ENCODE assay signal across 14 cellular contexts in the genomic region with DNA sequence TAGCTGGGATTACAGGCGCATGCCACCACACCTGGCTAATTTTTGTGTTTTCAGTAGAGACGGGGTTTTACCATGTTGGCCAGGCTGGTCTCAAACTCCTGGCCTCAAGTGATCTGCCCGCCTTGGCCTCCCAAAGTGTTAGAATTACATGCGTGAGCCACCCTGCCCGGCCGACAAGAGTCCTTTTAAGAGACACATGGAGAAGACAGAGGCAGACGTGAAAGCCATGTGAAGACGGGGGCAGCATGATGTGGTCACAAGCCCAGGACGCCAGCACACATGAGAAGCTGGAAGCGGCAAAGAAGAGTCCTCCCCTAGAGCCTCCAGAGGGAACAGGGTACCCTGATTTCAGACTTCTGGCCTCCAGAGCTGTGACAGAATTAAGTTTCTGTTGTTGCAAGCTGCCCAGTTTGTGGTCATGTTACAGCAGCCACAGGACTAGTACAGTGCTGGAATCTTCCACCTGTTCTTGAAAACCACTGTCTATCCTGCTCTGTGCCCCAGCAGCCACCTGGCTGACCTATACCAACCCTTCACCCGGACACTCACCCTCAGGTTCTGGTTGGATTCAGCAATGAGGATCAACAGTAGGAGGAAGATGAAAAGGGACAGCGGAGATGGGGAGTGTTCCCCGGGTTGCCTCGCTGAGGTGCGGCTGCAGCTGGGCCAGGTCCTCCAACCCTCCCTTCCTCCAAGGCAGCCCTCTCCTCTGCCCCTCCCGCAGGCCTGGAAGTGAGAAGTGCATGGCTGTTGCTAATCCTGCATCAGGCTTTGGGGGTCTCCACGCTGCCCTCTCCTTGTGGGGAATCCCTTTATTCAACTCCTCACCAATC. TPM values are rescaled to one million over a fixed set of nuclear protein-coding genes. Genes with fewer than 3 reads are reported as not detected.
A peak's percentile ranks its signal among the peaks of the same experiment; 100 is the strongest.
DNase-seq lines count a peak whose midpoint lies in the region; ATAC-seq, FAIRE-seq and TF ChIP-seq lines count a peak whose summit lies in the region.
"Had no signal": no experiment of that assay in that cellular context is flagged by ENCODE, and none has a peak within 500 bp of the region (broad histone marks: within the 10 kb centered on the region; RNA-seq: fewer than 3 reads in every experiment).

No MANE protein-coding gene starts in this region.

- H3K36me3 ChIP-seq in GM12878 (ENCODE audit: control insufficient read depth in 2 of 2, insufficient read depth in 2 of 2, low read length in 1 of 2) (peaks cover 0 to 7% of the 10 kb centered on the region in 2 experiments; a peak in 2 of 4 replicates), upper lobe of right lung (peaks cover 3% of the 10 kb centered on the region)

- SMC1A ChIA-PET in GM12878 (lab: Charles Lee; ENCODE audit: uncharacterized antibody, unreplicated experiment) = interaction anchor here (1.3 to 5.5 kb wide), 7 partner anchors 7 to 57 kb away, joined by 5 to 31 read pairs (median 7); no protein-coding TSS in a partner anchor

- no peak overlapping the region for H3K9ac ChIP-seq in GM12878 (ENCODE audit: control insufficient read depth, insufficient read depth, low read length)

- H3K27ac ChIP-seq in GM12878 (ENCODE audit: control insufficient read depth, insufficient read depth) (no peak overlapping the region), upper lobe of right lung (peak overlapping the region; percentile 20)

- intact Hi-C loops in GM12878 (cut with micrococcal nuclease; ENCODE audit: unreplicated experiment) = loop anchor here (10.0 kb wide), 1 partner anchor 356 kb away; a partner anchor contains a TSS
- intact Hi-C loops in upper lobe of right lung (cut with DNase I) = no loop called here

- peak overlapping the region; percentile 43 for H3K27ac Mint-ChIP-seq in activated naive CD8-positive, alpha-beta T cell
- no peak overlapping the region for H3K27ac Mint-ChIP-seq in activated naive CD8-positive, alpha-beta T cell treated with anti-CD3 and anti-CD28 coated beads, Interleukin-2, amount 50 U/mL, for 24 hours
- peak overlapping the region in 9 of 10 donors; percentile 34 to 90 (median 81) for H3K27ac Mint-ChIP-seq in naive thymus-derived CD8-positive, alpha-beta T cell

- no peak overlapping the region for H3K4me3 Mint-ChIP-seq in activated naive CD8-positive, alpha-beta T cell
- H3K4me3 Mint-ChIP-seq in activated naive CD8-positive, alpha-beta T cell treated with anti-CD3 and anti-CD28 coated beads, Interleukin-2, amount 50 U/mL, for 24 hours = no peak overlapping the region
- peak overlapping the region in 9 of 10 donors; percentile 2 to 85 (median 52) for H3K4me3 Mint-ChIP-seq in naive thymus-derived CD8-positive, alpha-beta T cell
- H3K4me3 Mint-ChIP-seq: activated T-cell treated with anti-CD3 and anti-CD28 coated beads, Interleukin-2, amount 50 U/mL, for 4 hours had no signal

- peaks cover 14% of the 10 kb centered on the region for H3K79me2 ChIP-seq in GM12878 (ENCODE audit: control insufficient read depth, insufficient read depth, low read length)

- H3K9me3 ChIP-seq in GM12878 (replicated peaks; ENCODE audit: control insufficient read depth, insufficient read depth, low read length) = no peaks in the 10 kb centered on the region
- no peaks in the 10 kb centered on the region for H3K9me3 ChIP-seq in upper lobe of right lung

- no peaks in the 10 kb centered on the region; the same call in 1 of the 2 replicates for H4K20me1 ChIP-seq in GM12878 (ENCODE audit: control insufficient read depth, insufficient read depth)

- no peak for TF ChIP-seq EP300 in GM12878 (IDR thresholded peaks at IDR 0.05; ENCODE audit: borderline replicate concordance in 1 of 2, control insufficient read depth in 1 of 2, low read depth in 2 of 2, low read length in 2 of 2)

- H3K4me1 ChIP-seq in GM12878 (ENCODE audit: control insufficient read depth, insufficient read depth, low read length) = peaks cover 29% of the 10 kb centered on the region
- H3K4me1 ChIP-seq in upper lobe of right lung = peaks cover 64% of the 10 kb centered on the region

- POLR2A ChIA-PET in GM12878 (lab: Charles Lee) = interaction anchor here (0.8 to 5.6 kb wide), 4 partner anchors 10 to 67 kb away, joined by 3 to 25 read pairs (median 8); no protein-coding TSS in a partner anchor
- POLR2A ChIA-PET in naive thymus-derived CD8-positive, alpha-beta T cell (lab: Charles Lee) = interaction anchor here (0.7 to 2.3 kb wide), 4 partner anchors 13 to 16 kb away, joined by 4 to 7 read pairs (median 6); a partner anchor contains a TSS

- peaks cover 10% of the 10 kb centered on the region for H3K36me3 Mint-ChIP-seq in activated naive CD8-positive, alpha-beta T cell
- H3K36me3 Mint-ChIP-seq in activated naive CD8-positive, alpha-beta T cell treated with anti-CD3 and anti-CD28 coated beads, Interleukin-2, amount 50 U/mL, for 24 hours (ENCODE audit: low read depth) = peaks cover 20% of the 10 kb centered on the region
- peaks cover 0 to 20% (median 0%) of the 10 kb centered on the region in 3 donors for H3K36me3 Mint-ChIP-seq in naive thymus-derived CD8-positive, alpha-beta T cell

- no peak for TF ChIP-seq RAD21 in GM12878 (IDR thresholded peaks at IDR 0.05; ENCODE audit: insufficient read depth, low read depth, low read length)

- no peak for FAIRE-seq in GM12878 (lab: Jason Lieb, UNC)
- no peak for FAIRE-seq in D721Med (lab: Jason Lieb, UNC)
- FAIRE-seq: keratinocyte had no signal

- peaks cover 93% of the 10 kb centered on the region for H3K4me1 Mint-ChIP-seq in activated naive CD8-positive, alpha-beta T cell (ENCODE audit: low read depth)
- peaks cover 98% of the 10 kb centered on the region for H3K4me1 Mint-ChIP-seq in activated naive CD8-positive, alpha-beta T cell treated with anti-CD3 and anti-CD28 coated beads, Interleukin-2, amount 50 U/mL, for 24 hours
- peaks cover 49 to 99% (median 94%) of the 10 kb centered on the region in 4 donors for H3K4me1 Mint-ChIP-seq in naive thymus-derived CD8-positive, alpha-beta T cell

- no peak for DNase-seq in activated naive CD8-positive, alpha-beta T cell treated with anti-CD3 and anti-CD28 coated beads, Interleukin-2, amount 50 U/mL, for 24 hours
- DNase-seq in GM12878 (ENCODE audit: low read depth, low spot score) = no peak
- no peak for DNase-seq in naive thymus-derived CD8-positive, alpha-beta T cell
- no peak for DNase-seq in upper lobe of right lung
- DNase-seq in D721Med (ENCODE audit: insufficient read length, low spot score) = no peak
- DNase-seq in COLO668 (lab: John Stamatoyannopoulos, UW; ENCODE audit: unreplicated experiment) = no peak
- DNase-seq: activated T-cell treated with anti-CD3 and anti-CD28 coated beads, Interleukin-2, amount 50 U/mL, for 4 hours; effector CD8-positive, alpha-beta T cell; NCI-H2171 treated with DMSO at 0.1 percent for 48 hours; stimulated activated CD4-positive, alpha-beta T cell treated with anti-CD3 and anti-CD28 coated beads, Interleukin-12 subunit alpha, Interleukin-12 subunit beta, amount 100 ng/mL, for 4 hours had no signal

- no TSS peak for BruUV-seq in GM12878 (replicated peaks; lab: Mats Ljungman, UMichigan)

- no peak for TF ChIP-seq POLR2A in GM12878 (IDR thresholded peaks at IDR 0.05; ENCODE audit: low read depth, low read length)

- H2AFZ ChIP-seq in GM12878 (ENCODE audit: control insufficient read depth, low read depth, low read length) = no peak overlapping the region

- CTCF ChIA-PET in GM12878 (lab: Yijun Ruan, JAX) = interaction anchor here (0.9 to 8.9 kb wide), 3 partner anchors 12 to 77 kb away, joined by 3 to 107 read pairs (median 14); a partner anchor contains a TSS

- H3K27me3 Mint-ChIP-seq in activated naive CD8-positive, alpha-beta T cell = no peaks in the 10 kb centered on the region
- H3K27me3 Mint-ChIP-seq in activated naive CD8-positive, alpha-beta T cell treated with anti-CD3 and anti-CD28 coated beads, Interleukin-2, amount 50 U/mL, for 24 hours = peaks cover 6% of the 10 kb centered on the region
- no peaks in the 10 kb centered on the region for H3K27me3 Mint-ChIP-seq in naive thymus-derived CD8-positive, alpha-beta T cell

- WGBS in GM12878 (ENCODE audit: insufficient coverage, insufficient replicate concordance, low lambda C conversion rate, missing lambda C conversion rate) = 68% methylated on average over 17 of the region's 17 CpGs

- no peak overlapping the region for H3K4me2 ChIP-seq in GM12878 (ENCODE audit: control insufficient read depth, insufficient read depth)

- in situ Hi-C loops in GM12878 (cut with MboI) = no loop called here

- no peak for TF ChIP-seq CTCF in GM12878 (IDR thresholded peaks at IDR 0.05 in 2 of 3, conservative IDR thresholded peaks at IDR 0.05 in 1 of 3; ENCODE audit: control insufficient read depth in 2 of 3, extremely low read depth in 1 of 3, insufficient read depth in 1 of 3, low read depth in 3 of 3, low read length in 3 of 3)
- no peak for TF ChIP-seq CTCF in upper lobe of right lung (IDR thresholded peaks at IDR 0.05)
- no peak for TF ChIP-seq CTCF in D721Med (IDR thresholded peaks at IDR 0.05; ENCODE audit: insufficient read depth, missing control alignments)

- H3K4me3 ChIP-seq in GM12878 (no peak overlapping the region), upper lobe of right lung (no peak overlapping the region)

- RAD21 ChIA-PET in GM12878 (lab: Charles Lee; ENCODE audit: unreplicated experiment) = interaction anchor here (1.3 kb wide), 1 partner anchor 15 kb away, joined by 4 read pairs; no protein-coding TSS in a partner anchor

- no peaks in the 10 kb centered on the region; a peak in 1 of 4 replicates for H3K27me3 ChIP-seq in GM12878 (replicated peaks in 1 of 2; ENCODE audit: control insufficient read depth in 2 of 2, insufficient read depth in 2 of 2, low read length in 1 of 2)
- H3K27me3 ChIP-seq in upper lobe of right lung = no peaks in the 10 kb centered on the region

- no peak for ATAC-seq in activated naive CD8-positive, alpha-beta T cell treated with anti-CD3 and anti-CD28 coated beads, Interleukin-2, amount 50 U/mL, for 24 hours
- peak; percentile 5; the same call in 2 of the 3 replicates for ATAC-seq in GM12878
- ATAC-seq in naive thymus-derived CD8-positive, alpha-beta T cell = no peak
- peak; percentile 25 for ATAC-seq in upper lobe of right lung
- ATAC-seq in GM21717 (IDR thresholded peaks at IDR 0.05; ENCODE audit: unreplicated experiment) = no peak
- ATAC-seq: activated T-cell treated with anti-CD3 and anti-CD28 coated beads, Interleukin-2, amount 50 U/mL, for 4 hours; SK-N-SH treated with all-trans-retinoic acid at 6 μM for 48 hours had no signal

- H3K9me3 Mint-ChIP-seq in activated naive CD8-positive, alpha-beta T cell (ENCODE audit: low read depth) = no peaks in the 10 kb centered on the region
- H3K9me3 Mint-ChIP-seq in activated naive CD8-positive, alpha-beta T cell treated with anti-CD3 and anti-CD28 coated beads, Interleukin-2, amount 50 U/mL, for 24 hours = no peaks in the 10 kb centered on the region
- no peaks in the 10 kb centered on the region for H3K9me3 Mint-ChIP-seq in naive thymus-derived CD8-positive, alpha-beta T cell
- H3K9me3 Mint-ChIP-seq: activated T-cell treated with anti-CD3 and anti-CD28 coated beads, Interleukin-2, amount 50 U/mL, for 4 hours had no signal

RNA-seq across cellular contexts. Expression of a gene that starts 16.9 kb away (rescaled TPM):
- total RNA-seq in GM12878 (2013; cell fraction: nucleolus; rRNA removed) = 54.9 and 58.5 TPM in 2 replicates
- total RNA-seq in GM12878 (2014; rRNA removed) = 47.5 and 53.3 TPM in 2 replicates
- 22.3 and 26.5 TPM in 2 replicates for total RNA-seq in GM12878 (2014; rRNA removed; fragmentation: Illumina TruSeq; extraction: Trizol)
- 68.6 and 68.7 TPM in 2 replicates for total RNA-seq in GM12878 (2021)
- 7.5 TPM for polyA plus RNA-seq in GM12878 (2011; ENCODE audit: low read depth)
- 11.7 and 13.0 TPM in 2 replicates for polyA plus RNA-seq in GM12878 (2011; rRNA removed)
- 22.7 and 26.9 TPM in 2 replicates for polyA plus RNA-seq in GM12878 (2011; cell fraction: cytosol; rRNA removed)
- 24.3 and 28.7 TPM in 2 replicates for polyA plus RNA-seq in GM12878 (2011; cell fraction: nucleus; rRNA removed)
- polyA plus RNA-seq in GM12878 (2012) = 18.5 and 21.4 TPM in 2 replicates
- 20.1 and 29.5 TPM in 2 replicates for polyA plus RNA-seq in GM12878 (2014; fragmentation: Illumina TruSeq; extraction: Trizol)
- 1 to 10 TPM in 1 of 2 experiments, under 1 TPM in 1; 0.66 to 1.7 TPM for polyA plus RNA-seq in GM12878 (2014; fragmentation: Nextera tagmentation; extraction: Ambion mirVana)
- polyA plus RNA-seq in GM12878 (2014; rRNA removed) = 54.0 and 63.8 TPM in 2 replicates
- 10 to 100 TPM; 49.7 to 52.6 TPM for polyA plus RNA-seq in GM12878 (2016; fragmentation: Nextera tagmentation; extraction: Ambion mirVana)
- 10.7 and 17.4 TPM in 2 replicates for polyA minus RNA-seq in GM12878 (2011; rRNA and poly(A)+ RNA removed)
- 11.3 and 11.4 TPM in 2 replicates for polyA minus RNA-seq in GM12878 (2011; cell fraction: cytosol; rRNA and poly(A)+ RNA removed)
- 8.9 and 18.9 TPM in 2 replicates for polyA minus RNA-seq in GM12878 (2011; cell fraction: nucleus; rRNA and poly(A)+ RNA removed)
- 10 to 100 TPM; 36.4 to 37.2 TPM for total RNA-seq in naive thymus-derived CD8-positive, alpha-beta T cell
- 10 to 100 TPM; 15.2 to 19.4 (median 19.3) TPM for polyA plus RNA-seq in naive thymus-derived CD8-positive, alpha-beta T cell
- 36.3 TPM for total RNA-seq in upper lobe of right lung

RNA-seq across cellular contexts. Expression of a gene that starts 43.7 kb away (rescaled TPM):
- total RNA-seq in GM12878 (2013; cell fraction: nucleolus; rRNA removed) = 18.6 and 21.9 TPM in 2 replicates
- 23.3 and 27.7 TPM in 2 replicates for total RNA-seq in GM12878 (2014; rRNA removed)
- total RNA-seq in GM12878 (2014; rRNA removed; fragmentation: Illumina TruSeq; extraction: Trizol) = 6.9 and 10.2 TPM in 2 replicates
- 20.7 and 21.7 TPM in 2 replicates for total RNA-seq in GM12878 (2021)
- 3.2 TPM for polyA plus RNA-seq in GM12878 (2011; ENCODE audit: low read depth)
- 1.1 and 1.6 TPM in 2 replicates for polyA plus RNA-seq in GM12878 (2011; rRNA removed)
- 1.1 and 3.2 TPM in 2 replicates for polyA plus RNA-seq in GM12878 (2011; cell fraction: cytosol; rRNA removed)
- polyA plus RNA-seq in GM12878 (2011; cell fraction: nucleus; rRNA removed) = 17.7 and 27.4 TPM in 2 replicates
- 5.7 and 6.6 TPM in 2 replicates for polyA plus RNA-seq in GM12878 (2012)
- polyA plus RNA-seq in GM12878 (2014; fragmentation: Illumina TruSeq; extraction: Trizol) = 3.4 and 10.4 TPM in 2 replicates
- under 1 TPM; 0.18 to 0.35 TPM for polyA plus RNA-seq in GM12878 (2014; fragmentation: Nextera tagmentation; extraction: Ambion mirVana)
- polyA plus RNA-seq in GM12878 (2014; rRNA removed) = 19.9 and 20.8 TPM in 2 replicates
- 10 to 100 TPM; 12.9 to 14.4 TPM for polyA plus RNA-seq in GM12878 (2016; fragmentation: Nextera tagmentation; extraction: Ambion mirVana)
- polyA minus RNA-seq in GM12878 (2011; rRNA and poly(A)+ RNA removed) = 1.9 and 5.3 TPM in 2 replicates
- 1.1 and 1.2 TPM in 2 replicates for polyA minus RNA-seq in GM12878 (2011; cell fraction: cytosol; rRNA and poly(A)+ RNA removed)
- polyA minus RNA-seq in GM12878 (2011; cell fraction: nucleus; rRNA and poly(A)+ RNA removed) = 3.9 and 4.6 TPM in 2 replicates
- total RNA-seq in naive thymus-derived CD8-positive, alpha-beta T cell = 100 to 1,000 TPM; 142 to 144 TPM
- 10 to 100 TPM in 2 of 3 donors, 1 to 10 TPM in 1; 4.7 to 16.7 (median 12.9) TPM for polyA plus RNA-seq in naive thymus-derived CD8-positive, alpha-beta T cell
- total RNA-seq in upper lobe of right lung = 33.0 TPM

Comparison
In these comparisons a context has a peak if more than half of its experiments do, and no peak if none do; other contexts are left out.
1. H3K4me3 Mint-ChIP-seq: peak in naive thymus-derived CD8-positive, alpha-beta T cell (9 of 10); none in activated naive CD8-positive, alpha-beta T cell (single experiment) and activated naive CD8-positive, alpha-beta T cell treated with anti-CD3 and anti-CD28 coated beads, Interleukin-2, amount 50 U/mL, for 24 hours (single experiment).
2. ATAC-seq: peak in GM12878 (single experiment) and upper lobe of right lung (single experiment); none in activated naive CD8-positive, alpha-beta T cell treated with anti-CD3 and anti-CD28 coated beads, Interleukin-2, amount 50 U/mL, for 24 hours (single experiment), naive thymus-derived CD8-positive, alpha-beta T cell (0 of 2) and GM21717 (single experiment).